ENCODE assay signal across 7 cellular contexts in genomic region chr19:39245166-39245565, GRCh38. TPM values are rescaled to one million over a fixed set of nuclear protein-coding genes. Genes with fewer than 3 reads are reported as not detected.
A peak's percentile ranks its signal among the peaks of the same experiment; 100 is the strongest.
DNase-seq lines count a peak whose midpoint lies in the region; ATAC-seq, FAIRE-seq and TF ChIP-seq lines count a peak whose summit lies in the region.
"Not testable (repeated sequence)": the region's sequence is repeated elsewhere in the genome, so short reads cannot be mapped to it uniquely, and the experiment has no call there.
"Had no signal": no experiment of that assay in that cellular context is flagged by ENCODE, and none has a peak within 500 bp of the region (broad histone marks: within the 10 kb centered on the region; RNA-seq: fewer than 3 reads in every experiment).

No MANE protein-coding gene starts in this region.

- not testable (repeated sequence) for H2AFZ ChIP-seq in PC-3 (ENCODE audit: low read length)

- not testable (repeated sequence) for H3K27me3 Mint-ChIP-seq in activated CD8-positive, alpha-beta T cell treated with anti-CD3 and anti-CD28 coated beads, Interleukin-2, amount 10 ng/mL, durations not matched to agents 7 days and 5 days (ENCODE audit: low read depth)

- not testable (repeated sequence) for H3K36me3 ChIP-seq in PC-3 (ENCODE audit: low read depth, low read length); bronchial epithelial cell (ENCODE audit: control insufficient read depth, insufficient read depth, low read length); left lung

- not testable (repeated sequence) for H3K36me3 Mint-ChIP-seq in activated CD8-positive, alpha-beta T cell treated with anti-CD3 and anti-CD28 coated beads, Interleukin-2, amount 10 ng/mL, durations not matched to agents 7 days and 5 days (ENCODE audit: low read depth)

- H3K79me2 ChIP-seq in PC-3 (ENCODE audit: low read length): not testable (repeated sequence)

- not testable (repeated sequence) for H3K4me3 Mint-ChIP-seq in activated CD8-positive, alpha-beta T cell treated with anti-CD3 and anti-CD28 coated beads, Interleukin-2, amount 10 ng/mL, durations not matched to agents 7 days and 5 days

- not testable (repeated sequence) for H3K9ac ChIP-seq in PC-3 (ENCODE audit: low read length)

- TF ChIP-seq CTCF in PC-3 (conservative IDR thresholded peaks at IDR 0.05; ENCODE audit: low read depth, low read length); bronchial epithelial cell (IDR thresholded peaks at IDR 0.05; ENCODE audit: insufficient read depth, low read length, severe bottlenecking); left lung (IDR thresholded peaks at IDR 0.05): not testable (repeated sequence)

- not testable (repeated sequence) for H3K9me2 ChIP-seq in PC-3 (replicated peaks; ENCODE audit: low read length)

- intact Hi-C loops in PC-3 (cut with micrococcal nuclease); left lung (cut with DNase I): not testable (repeated sequence)

- DNase-seq in GM12892 (ENCODE audit: insufficient read length); PC-3; activated CD8-positive, alpha-beta T cell treated with anti-CD3 and anti-CD28 coated beads, Interleukin-2, amount 10 ng/mL, durations not matched to agents 7 days and 5 days; bronchial epithelial cell (ENCODE audit: low read depth); left lung; urothelium cell line (ENCODE audit: low spot score): not testable (repeated sequence)

- not testable (repeated sequence) for H3K27ac Mint-ChIP-seq in activated CD8-positive, alpha-beta T cell treated with anti-CD3 and anti-CD28 coated beads, Interleukin-2, amount 10 ng/mL, durations not matched to agents 7 days and 5 days

- not testable (repeated sequence) for H3K27me3 ChIP-seq in PC-3 (ENCODE audit: low read length)
- peaks cover 21% of the 10 kb centered on the region for H3K27me3 ChIP-seq in bronchial epithelial cell (ENCODE audit: control insufficient read depth, insufficient read depth, low read length)
- H3K27me3 ChIP-seq in left lung: peaks cover 22 to 68% of the 10 kb centered on the region in 2 donors

- not testable (repeated sequence) for H3K9me3 ChIP-seq in PC-3 (ENCODE audit: low read length); left lung

- not testable (repeated sequence) for H3K4me3 ChIP-seq in PC-3 (ENCODE audit: low read length); bronchial epithelial cell (ENCODE audit: low read depth, low read length); left lung

- ATAC-seq in PC-3: peak; percentile 71
- ATAC-seq in activated CD8-positive, alpha-beta T cell treated with anti-CD3 and anti-CD28 coated beads, Interleukin-2, amount 10 ng/mL, durations not matched to agents 7 days and 5 days: peak; percentile 81
- ATAC-seq in left lung: peak; percentile 29

- CTCF ChIA-PET in PC-3 (lab: Charles Lee); activated CD8-positive, alpha-beta T cell treated with anti-CD3 and anti-CD28 coated beads, Interleukin-2, amount 10 ng/mL, durations not matched to agents 7 days and 5 days (lab: Charles Lee): not testable (repeated sequence)

- H3K4me1 ChIP-seq in PC-3 (ENCODE audit: insufficient read depth, low read length); left lung: not testable (repeated sequence)

- POLR2A ChIA-PET in PC-3 (lab: Charles Lee; ENCODE audit: unreplicated experiment): not testable (repeated sequence)
- POLR2A ChIA-PET in activated CD8-positive, alpha-beta T cell treated with anti-CD3 and anti-CD28 coated beads, Interleukin-2, amount 10 ng/mL, durations not matched to agents 7 days and 5 days (lab: Charles Lee): interaction anchor here (0.7 kb wide), 1 partner anchor 119 kb away, joined by 3 read pairs; no protein-coding TSS in a partner anchor

- not testable (repeated sequence) for BruUV-seq in PC-3 (replicated peaks; lab: Mats Ljungman, UMichigan)

- H3K4me2 ChIP-seq in PC-3 (ENCODE audit: low read length): not testable (repeated sequence)

- TF ChIP-seq POLR2A in GM12892 (IDR thresholded peaks at IDR 0.05; ENCODE audit: low read depth, low read length): not testable (repeated sequence)

- not testable (repeated sequence) for H3K9me3 Mint-ChIP-seq in activated CD8-positive, alpha-beta T cell treated with anti-CD3 and anti-CD28 coated beads, Interleukin-2, amount 10 ng/mL, durations not matched to agents 7 days and 5 days (ENCODE audit: insufficient read depth)

- not testable (repeated sequence) for H3F3A ChIP-seq in PC-3 (ENCODE audit: low read length, unreplicated experiment)

- H3K4me1 Mint-ChIP-seq in activated CD8-positive, alpha-beta T cell treated with anti-CD3 and anti-CD28 coated beads, Interleukin-2, amount 10 ng/mL, durations not matched to agents 7 days and 5 days (ENCODE audit: low read depth): not testable (repeated sequence)

- H3K27ac ChIP-seq in PC-3 (ENCODE audit: low read length); left lung: not testable (repeated sequence)

- FAIRE-seq in GM12892 (lab: Jason Lieb, UNC) (peak; percentile 44), bronchial epithelial cell (lab: Jason Lieb, UNC) (peak; percentile 73), urothelium cell line (lab: Jason Lieb, UNC) (peak; percentile 56)

- not testable (repeated sequence) for H4K20me1 ChIP-seq in PC-3 (ENCODE audit: low read length)

RNA-seq across cellular contexts. Expression of gene IFNL3, which starts 0.4 kb away (rescaled TPM):
- not detected for polyA plus RNA-seq in GM12892 (2012; ENCODE audit: missing spikeins)
- total RNA-seq in PC-3 (2014; rRNA removed) (not detected in 2 replicates), bronchial epithelial cell (not detected in 2 replicates), left lung (not detected)
- total RNA-seq in activated CD8-positive, alpha-beta T cell treated with anti-CD3 and anti-CD28 coated beads, Interleukin-2, amount 10 ng/mL, durations not matched to agents 7 days and 5 days: not detected
- total RNA-seq: HT-29 had no signal

RNA-seq across cellular contexts. Expression of gene IFNL4, which starts 3.5 kb away (rescaled TPM):
- not detected for polyA plus RNA-seq in GM12892 (2012; ENCODE audit: missing spikeins)
- total RNA-seq in PC-3 (2014; rRNA removed) (not detected in 2 replicates), bronchial epithelial cell (not detected in 2 replicates), left lung (not detected)
- not detected for total RNA-seq in activated CD8-positive, alpha-beta T cell treated with anti-CD3 and anti-CD28 coated beads, Interleukin-2, amount 10 ng/mL, durations not matched to agents 7 days and 5 days
- total RNA-seq: HT-29 had no signal

RNA-seq across cellular contexts. Expression of gene IFNL2, which starts 23.0 kb away (rescaled TPM):
- polyA plus RNA-seq in GM12892 (2012; ENCODE audit: missing spikeins): not detected
- total RNA-seq in PC-3 (2014; rRNA removed) (not detected in 2 replicates), bronchial epithelial cell (not detected in 2 replicates), left lung (not detected)
- not detected for total RNA-seq in activated CD8-positive, alpha-beta T cell treated with anti-CD3 and anti-CD28 coated beads, Interleukin-2, amount 10 ng/mL, durations not matched to agents 7 days and 5 days
- total RNA-seq: HT-29 had no signal

RNA-seq across cellular contexts. Expression of gene SYCN, which starts 41.1 kb away (rescaled TPM):
- not detected for polyA plus RNA-seq in GM12892 (2012; ENCODE audit: missing spikeins)
- total RNA-seq in PC-3 (2014; rRNA removed) (not detected in 2 replicates), bronchial epithelial cell (not detected in 2 replicates), left lung (not detected)
- total RNA-seq in activated CD8-positive, alpha-beta T cell treated with anti-CD3 and anti-CD28 coated beads, Interleukin-2, amount 10 ng/mL, durations not matched to agents 7 days and 5 days: not detected
- total RNA-seq: HT-29 had no signal

RNA-seq across cellular contexts. Expression of gene NCCRP1, which starts 48.4 kb away (rescaled TPM):
- not detected for polyA plus RNA-seq in GM12892 (2012; ENCODE audit: missing spikeins)
- total RNA-seq in PC-3 (2014; rRNA removed): 2.2 and 6.2 TPM in 2 replicates
- not detected for total RNA-seq in activated CD8-positive, alpha-beta T cell treated with anti-CD3 and anti-CD28 coated beads, Interleukin-2, amount 10 ng/mL, durations not matched to agents 7 days and 5 days
- total RNA-seq in bronchial epithelial cell: 9.5 and 22.4 TPM in 2 replicates
- total RNA-seq in left lung: not detected
- total RNA-seq: HT-29 had no signal

Comparison
In these comparisons a context has a peak if more than half of its experiments do, and no peak if none do; other contexts are left out.
1. ATAC-seq: peak in every context shown above with its lines; median percentile 81 in activated CD8-positive, alpha-beta T cell treated with anti-CD3 and anti-CD28 coated beads, Interleukin-2, amount 10 ng/mL, durations not matched to agents 7 days and 5 days; 71 in PC-3; 29 in left lung.